1 cellular context compared by ENCODE assay signal in the genomic region with DNA sequence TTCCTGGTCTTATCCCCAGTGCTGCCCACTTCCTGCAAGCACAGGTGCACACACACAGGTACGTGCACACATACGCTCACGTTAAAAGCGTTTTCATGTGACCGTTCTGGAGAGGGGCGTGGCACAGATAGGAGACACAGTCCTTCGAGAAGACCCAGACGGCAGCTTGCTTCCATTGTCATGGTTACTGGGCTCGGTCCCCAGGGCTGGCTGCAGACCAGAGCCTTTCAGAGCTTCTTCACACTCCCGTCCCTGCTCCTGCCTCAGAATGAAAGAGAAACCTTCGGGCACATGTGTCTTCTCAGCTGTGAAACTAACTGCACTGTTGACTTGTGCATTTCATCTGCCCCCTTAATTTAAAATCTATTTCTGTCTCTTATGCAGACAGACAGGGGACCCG.
TF ChIP-seq lines count a peak whose summit lies in the region.

No MANE protein-coding gene starts in this region.

TF ChIP-seq in SK-N-SH treated with all-trans-retinoic acid at 6 μM for 48 hours, 23 proteins besides CTCF, POLR2A, EP300 and RAD21 (continued from another document):
- TF ChIP-seq, protein P1, sequence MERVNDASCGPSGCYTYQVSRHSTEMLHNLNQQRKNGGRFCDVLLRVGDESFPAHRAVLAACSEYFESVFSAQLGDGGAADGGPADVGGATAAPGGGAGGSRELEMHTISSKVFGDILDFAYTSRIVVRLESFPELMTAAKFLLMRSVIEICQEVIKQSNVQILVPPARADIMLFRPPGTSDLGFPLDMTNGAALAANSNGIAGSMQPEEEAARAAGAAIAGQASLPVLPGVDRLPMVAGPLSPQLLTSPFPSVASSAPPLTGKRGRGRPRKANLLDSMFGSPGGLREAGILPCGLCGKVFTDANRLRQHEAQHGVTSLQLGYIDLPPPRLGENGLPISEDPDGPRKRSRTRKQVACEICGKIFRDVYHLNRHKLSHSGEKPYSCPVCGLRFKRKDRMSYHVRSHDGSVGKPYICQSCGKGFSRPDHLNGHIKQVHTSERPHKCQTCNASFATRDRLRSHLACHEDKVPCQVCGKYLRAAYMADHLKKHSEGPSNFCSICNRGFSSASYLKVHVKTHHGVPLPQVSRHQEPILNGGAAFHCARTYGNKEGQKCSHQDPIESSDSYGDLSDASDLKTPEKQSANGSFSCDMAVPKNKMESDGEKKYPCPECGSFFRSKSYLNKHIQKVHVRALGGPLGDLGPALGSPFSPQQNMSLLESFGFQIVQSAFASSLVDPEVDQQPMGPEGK (CRISPR knock-in tag; IDR thresholded peaks at IDR 0.05; ENCODE audit: borderline replicate concordance): no peak
- TF ChIP-seq ISL1 (CRISPR knock-in tag; IDR thresholded peaks at IDR 0.05) (no peak), ZNF70 (CRISPR knock-in tag; IDR thresholded peaks at IDR 0.05) (no peak), ESRRG (CRISPR knock-in tag; IDR thresholded peaks at IDR 0.05) (no peak), SNAI2 (CRISPR knock-in tag; IDR thresholded peaks at IDR 0.05) (no peak)
- TF ChIP-seq, protein P2, sequence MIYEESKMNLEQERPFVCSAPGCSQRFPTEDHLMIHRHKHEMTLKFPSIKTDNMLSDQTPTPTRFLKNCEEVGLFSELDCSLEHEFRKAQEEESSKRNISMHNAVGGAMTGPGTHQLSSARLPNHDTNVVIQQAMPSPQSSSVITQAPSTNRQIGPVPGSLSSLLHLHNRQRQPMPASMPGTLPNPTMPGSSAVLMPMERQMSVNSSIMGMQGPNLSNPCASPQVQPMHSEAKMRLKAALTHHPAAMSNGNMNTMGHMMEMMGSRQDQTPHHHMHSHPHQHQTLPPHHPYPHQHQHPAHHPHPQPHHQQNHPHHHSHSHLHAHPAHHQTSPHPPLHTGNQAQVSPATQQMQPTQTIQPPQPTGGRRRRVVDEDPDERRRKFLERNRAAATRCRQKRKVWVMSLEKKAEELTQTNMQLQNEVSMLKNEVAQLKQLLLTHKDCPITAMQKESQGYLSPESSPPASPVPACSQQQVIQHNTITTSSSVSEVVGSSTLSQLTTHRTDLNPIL (CRISPR knock-in tag; IDR thresholded peaks at IDR 0.05; ENCODE audit: low read depth): no peak
